ENCODE assay signal across 14 cellular contexts in the genomic region with DNA sequence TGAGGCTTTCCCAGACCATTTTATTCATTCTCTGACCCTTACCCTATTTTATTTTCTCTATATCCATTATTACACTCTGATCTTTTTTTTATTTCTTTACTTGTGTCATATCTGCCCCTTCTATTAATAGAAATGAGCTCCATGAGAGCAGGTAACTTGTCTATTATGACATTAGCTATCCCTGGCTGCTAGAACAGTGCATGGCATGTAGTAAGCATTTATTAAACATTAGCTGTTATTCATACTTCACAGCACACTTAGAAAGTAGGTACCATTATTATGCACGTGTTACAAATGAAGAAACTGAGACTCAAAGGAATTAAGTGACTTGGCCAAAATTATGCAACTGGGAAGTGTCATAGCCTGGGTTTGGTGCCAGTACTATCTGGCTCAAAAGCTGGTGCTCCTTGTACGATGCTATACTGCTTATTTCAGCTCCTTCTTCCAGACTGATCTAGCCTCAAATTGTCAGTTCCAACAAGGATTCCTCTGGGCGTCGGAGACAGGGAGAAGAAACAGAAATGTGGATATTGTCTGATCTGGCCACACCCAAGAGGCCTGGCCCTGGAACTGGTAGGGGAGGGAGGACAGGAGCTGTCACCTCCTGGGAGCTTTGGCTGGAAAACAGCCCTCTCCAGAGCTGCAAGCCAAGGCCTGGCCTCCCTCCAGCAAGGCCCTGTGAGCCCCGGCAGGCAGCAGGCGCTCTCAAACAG. TPM values are rescaled to one million over a fixed set of nuclear protein-coding genes. Genes with fewer than 3 reads are reported as not detected.
DNase-seq lines count a peak whose midpoint lies in the region; ATAC-seq and TF ChIP-seq lines count a peak whose summit lies in the region.
"Had no signal": no experiment of that assay in that cellular context is flagged by ENCODE, and none has a peak within 500 bp of the region (broad histone marks: within the 10 kb centered on the region; RNA-seq: fewer than 3 reads in every experiment).

No MANE protein-coding gene starts in this region.

- H3K36me3 ChIP-seq in PC-3 (ENCODE audit: low read depth, low read length): no peaks in the 10 kb centered on the region
- H3K36me3 ChIP-seq in gastroesophageal sphincter: no peaks in the 10 kb centered on the region
- H3K36me3 ChIP-seq in trophoblast cell (ENCODE audit: control insufficient read depth in 1 of 2, insufficient read depth in 2 of 2, low read length in 2 of 2): no peaks in the 10 kb centered on the region

- no peak overlapping the region for H3K4me3 ChIP-seq in PC-3 (ENCODE audit: low read length)
- H3K4me3 ChIP-seq in gastroesophageal sphincter: no peak overlapping the region
- H3K4me3 ChIP-seq in trophoblast cell (ENCODE audit: low read depth, low read length): no peak overlapping the region

- H3K79me2 ChIP-seq in PC-3 (ENCODE audit: low read length): no peaks in the 10 kb centered on the region
- no peaks in the 10 kb centered on the region for H3K79me2 ChIP-seq in trophoblast cell (ENCODE audit: control insufficient read depth, insufficient read depth, low read length, poor library complexity)

- peak; percentile 35; the same call in 1 of the 2 replicates for ATAC-seq in PC-3
- ATAC-seq in gastroesophageal sphincter: peak; percentile 84
- no peak for ATAC-seq in HG03460 (IDR thresholded peaks at IDR 0.05; ENCODE audit: unreplicated experiment)
- no peak for ATAC-seq in HG02610 (IDR thresholded peaks at IDR 0.05; ENCODE audit: unreplicated experiment)
- ATAC-seq: natural killer cell treated with Interleukin-12 subunit alpha and Interleukin-12 subunit beta and Interleukin-15 and Interleukin-18, amount 100 ng/mL, for 72 hours had no signal

- no peak for TF ChIP-seq EP300 in gastroesophageal sphincter (IDR thresholded peaks at IDR 0.05)

- no peak overlapping the region for H3K23ac ChIP-seq in trophoblast cell (ENCODE audit: low read length)

- no peaks in the 10 kb centered on the region for H3K9me2 ChIP-seq in PC-3 (replicated peaks; ENCODE audit: low read length)

- TF ChIP-seq CTCF in PC-3 (conservative IDR thresholded peaks at IDR 0.05; ENCODE audit: low read depth, low read length): no peak
- peak in 1 of 4 experiments; percentile 27 for TF ChIP-seq CTCF in gastroesophageal sphincter (IDR thresholded peaks at IDR 0.05)

- H3K18ac ChIP-seq in trophoblast cell (ENCODE audit: low read length): no peak overlapping the region

- DNase-seq in COR-L47 (lab: John Stamatoyannopoulos, UW): peak; percentile 34
- DNase-seq in PC-3: no peak
- no peak for DNase-seq in trophoblast cell
- DNase-seq in KG1 (lab: John Stamatoyannopoulos, UW): no peak
- DNase-seq in GOT3 (lab: John Stamatoyannopoulos, UW): no peak
- DNase-seq: activated CD4-positive, alpha-beta memory T cell treated with anti-CD3 and anti-CD28 coated beads for 36 hours; NCI-H774; stimulated activated naive CD4-positive, alpha-beta T cell; SW 1271 had no signal

- 6 to 18% methylated on average over 3 to 6 of the region's 6 CpGs for WGBS in gastroesophageal sphincter (ENCODE audit: low coverage in 1 of 2), 2 donors
- WGBS in trophoblast cell (ENCODE audit: extremely low coverage, insufficient coverage, insufficient read length): no CpG with 5 or more reads among the region's 6 CpGs

- TF ChIP-seq POLR2A in gastroesophageal sphincter (IDR thresholded peaks at IDR 0.05): no peak

- H3K4me2 ChIP-seq in PC-3 (ENCODE audit: low read length) (no peak overlapping the region), trophoblast cell (ENCODE audit: low read length) (no peak overlapping the region)

- no peak overlapping the region for H2AK5ac ChIP-seq in trophoblast cell (ENCODE audit: low read length)

- no peaks in the 10 kb centered on the region for H4K20me1 ChIP-seq in PC-3 (ENCODE audit: low read length)

- peak overlapping the region; percentile 42 for H4K91ac ChIP-seq in trophoblast cell (ENCODE audit: low read depth, low read length)

- H4K12ac ChIP-seq in trophoblast cell (ENCODE audit: low read depth, low read length): no peak overlapping the region

- intact Hi-C loops in PC-3 (cut with micrococcal nuclease): no loop called here

- no peak overlapping the region for H2BK120ac ChIP-seq in trophoblast cell (ENCODE audit: insufficient read depth, low read length, poor library complexity)

- CTCF ChIA-PET in PC-3 (lab: Charles Lee): no interaction called here

- H2BK12ac ChIP-seq in trophoblast cell (ENCODE audit: low read length): peak overlapping the region; percentile 1

- no peak overlapping the region for H3K4ac ChIP-seq in trophoblast cell (ENCODE audit: low read depth, low read length)

- H3K27ac ChIP-seq in PC-3 (ENCODE audit: low read length): no peak overlapping the region
- peak overlapping the region; percentile 72 to 81 (median 75) for H3K27ac ChIP-seq in gastroesophageal sphincter
- H3K27ac ChIP-seq in trophoblast cell (ENCODE audit: low read depth, low read length): peak overlapping the region; percentile 67

- no peak overlapping the region for H2BK5ac ChIP-seq in trophoblast cell (ENCODE audit: low read depth, low read length, poor library complexity)

- no peak overlapping the region for H4K8ac ChIP-seq in trophoblast cell (ENCODE audit: low read depth, low read length)

- H3K9ac ChIP-seq in PC-3 (ENCODE audit: low read length) (no peak overlapping the region), trophoblast cell (ENCODE audit: low read length) (no peak overlapping the region)

- BruUV-seq in PC-3 (replicated peaks; lab: Mats Ljungman, UMichigan): no TSS peak

- POLR2A ChIA-PET in PC-3 (lab: Charles Lee; ENCODE audit: unreplicated experiment): interaction anchor here (0.5 kb wide), 1 partner anchor 131 kb away, joined by 3 read pairs; no protein-coding TSS in a partner anchor

- H3K4me1 ChIP-seq in PC-3 (ENCODE audit: insufficient read depth, low read length) (peaks cover 9% of the 10 kb centered on the region; the same call in 1 of the 2 replicates), gastroesophageal sphincter (peaks cover 7 to 21% (median 12%) of the 10 kb centered on the region in 3 donors), trophoblast cell (ENCODE audit: control insufficient read depth in 1 of 2, insufficient read depth in 2 of 2, low read length in 2 of 2) (peaks cover 20 to 23% of the 10 kb centered on the region in 2 experiments)

- H3K27me3 ChIP-seq in PC-3 (ENCODE audit: low read length) (no peaks in the 10 kb centered on the region), gastroesophageal sphincter (no peaks in the 10 kb centered on the region), trophoblast cell (ENCODE audit: insufficient read depth, low read length) (no peaks in the 10 kb centered on the region)

- H3K9me3 ChIP-seq in PC-3 (ENCODE audit: low read length) (no peaks in the 10 kb centered on the region), gastroesophageal sphincter (no peaks in the 10 kb centered on the region), trophoblast cell (ENCODE audit: insufficient read depth, low read depth, low read length) (no peaks in the 10 kb centered on the region)

- H3K79me1 ChIP-seq in trophoblast cell (ENCODE audit: low read length): peaks cover 2% of the 10 kb centered on the region

- no peaks in the 10 kb centered on the region for H3F3A ChIP-seq in PC-3 (ENCODE audit: low read length, unreplicated experiment)

- H3K14ac ChIP-seq in trophoblast cell (ENCODE audit: low read length): no peak overlapping the region

- no peak overlapping the region for H2AFZ ChIP-seq in PC-3 (ENCODE audit: low read length)
- H2AFZ ChIP-seq in trophoblast cell (ENCODE audit: insufficient read depth, low read length, poor library complexity): no peak overlapping the region

RNA-seq across cellular contexts. Expression of a gene that starts 10.8 kb away (rescaled TPM):
- total RNA-seq in PC-3 (2014; rRNA removed) (1.0 and 1.8 TPM in 2 replicates), gastroesophageal sphincter (1 to 10 TPM; 1.2 to 4.8 (median 2.7) TPM)
- 5.7 and 5.9 TPM in 2 replicates for polyA plus RNA-seq in trophoblast cell (2013)
- total RNA-seq: H4 had no signal

Comparison
In these comparisons a context has a peak if more than half of its experiments do, and no peak if none do; other contexts are left out.
1. ATAC-seq: peak in PC-3 (single experiment) and gastroesophageal sphincter (single experiment); none in HG03460 (single experiment) and HG02610 (single experiment).